Comparison of ENCODE assay signal across 1 cellular context in the genomic region with DNA sequence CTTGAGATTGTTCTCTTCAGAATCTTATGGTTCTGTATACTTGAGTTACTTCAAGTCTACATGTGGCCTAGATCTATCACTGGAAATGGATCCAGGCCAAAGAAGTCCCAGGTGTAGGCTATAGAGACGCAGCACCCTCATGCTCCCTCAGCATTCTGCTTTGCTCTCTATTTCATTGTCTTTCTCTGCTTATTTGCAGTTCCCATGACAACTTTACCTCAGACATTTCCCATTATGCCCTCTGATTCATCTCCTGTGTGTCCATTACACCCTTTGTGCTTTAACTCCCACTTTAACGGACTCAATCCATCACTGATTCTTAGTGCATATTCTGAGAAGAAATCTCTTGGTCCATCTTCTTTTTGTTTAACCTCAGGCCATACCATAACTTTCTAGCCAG.
TF ChIP-seq lines count a peak whose summit lies in the region.

No MANE protein-coding gene starts in this region.

TF ChIP-seq in endothelial cell of umbilical vein, 7 proteins besides CTCF, POLR2A, EP300 and RAD21 (continued from another document):
- TF ChIP-seq POLR2AphosphoS5 (IDR thresholded peaks at IDR 0.05; ENCODE audit: insufficient read depth, low read depth, low read length) (no peak), FOS (IDR thresholded peaks at IDR 0.05; ENCODE audit: borderline replicate concordance, insufficient read depth, low read length) (no peak)
